1 cellular context compared by ENCODE assay signal in the genomic region with DNA sequence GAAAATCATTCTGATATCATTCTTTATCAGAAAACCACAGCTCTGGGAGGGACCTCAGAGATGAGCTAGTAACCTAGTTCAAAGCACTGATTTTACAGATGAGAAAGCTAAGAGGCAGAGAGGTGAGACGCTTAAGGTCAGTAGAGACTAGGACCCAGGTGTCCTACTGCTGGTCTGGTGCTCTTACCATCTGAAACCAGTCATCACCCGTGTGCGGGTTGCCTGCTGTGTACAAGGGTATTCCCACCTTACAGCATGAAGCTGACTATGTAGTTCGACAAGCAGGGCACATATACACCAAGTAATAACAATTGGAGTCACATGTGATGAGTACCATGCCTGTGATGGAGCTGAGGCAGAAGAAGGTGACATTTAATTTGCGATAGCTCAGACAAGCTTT.
TF ChIP-seq lines count a peak whose summit lies in the region.

No MANE protein-coding gene starts in this region.

TF ChIP-seq in SK-N-SH, 30 proteins besides CTCF, POLR2A, EP300 and RAD21 (continued from another document):
- no peak for TF ChIP-seq PBX3 (IDR thresholded peaks at IDR 0.05)
- no peak for TF ChIP-seq CHD2 (IDR thresholded peaks at IDR 0.05; ENCODE audit: low read length, partially characterized antibody)
- no peak for TF ChIP-seq TEAD4 (IDR thresholded peaks at IDR 0.05; ENCODE audit: borderline replicate concordance, insufficient read depth)
